In the genomic region with DNA sequence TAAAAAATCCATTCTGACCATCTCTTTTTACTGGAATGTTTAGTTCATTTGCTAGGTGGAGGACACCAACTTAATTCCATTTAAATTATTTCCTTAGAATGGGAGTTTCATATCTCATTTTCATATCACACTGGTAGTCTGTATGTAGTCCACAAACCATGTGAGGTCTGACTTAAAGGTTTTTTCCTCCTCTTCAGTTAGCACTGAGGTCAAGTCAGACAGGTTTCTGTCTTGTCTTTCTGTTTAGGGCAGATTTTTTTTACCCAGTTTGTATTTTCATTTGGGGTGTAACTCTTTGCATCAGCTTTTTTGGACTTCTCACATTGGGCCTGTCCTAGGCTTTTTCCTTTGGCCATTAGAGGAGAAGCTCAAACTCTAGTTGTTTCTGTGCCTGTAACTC, we compare ENCODE assay signal across 11 cellular contexts.
"Had no signal": no experiment of that assay in that cellular context is flagged by ENCODE, and none has a peak within 500 bp of the region (broad histone marks: within the 10 kb centered on the region; RNA-seq: fewer than 3 reads in every experiment).

No MANE protein-coding gene starts in this region.

- H3K9ac ChIP-seq: GM23248 had no signal

- H3K36me3 ChIP-seq: HAP-1 had no signal

- H2AFZ ChIP-seq: GM23248, GM23338 had no signal

- H3K9me3 Mint-ChIP-seq: GM23338 had no signal

- H3K27ac Mint-ChIP-seq: GM23338, H9, HFFc6 had no signal

- H3K4me3 ChIP-seq: GM23248, GM23338, HAP-1 had no signal

- DNase-seq: GM23248, GOT3, H7, H9, HCEC 1CT, HFFc6 had no signal

- H3K4me1 ChIP-seq: HAP-1 had no signal

- H3K9me3 ChIP-seq: HAP-1 had no signal

- H3K4me1 Mint-ChIP-seq: GM23338 had no signal

- H3K4me3 Mint-ChIP-seq: GM23338, H9, HFFc6 had no signal

- H3K27ac ChIP-seq: GM23248 had no signal

- ATAC-seq: GM23338, HCT116 had no signal

- FAIRE-seq: H1, H54 had no signal

- H3K4me2 ChIP-seq: GM23338 had no signal
